ENCODE assay signal across 9 cellular contexts in genomic region chr12:18250313-18250916, GRCh38. TPM values are rescaled to one million over a fixed set of nuclear protein-coding genes. Genes with fewer than 3 reads are reported as not detected.
DNase-seq lines count a peak whose midpoint lies in the region; ATAC-seq and TF ChIP-seq lines count a peak whose summit lies in the region.
"Had no signal": no experiment of that assay in that cellular context is flagged by ENCODE, and none has a peak within 500 bp of the region (broad histone marks: within the 10 kb centered on the region; RNA-seq: fewer than 3 reads in every experiment).

No MANE protein-coding gene starts in this region.

- peak; percentile 60 to 75 (median 68) for TF ChIP-seq CTCF in right lobe of liver (IDR thresholded peaks at IDR 0.05)

- no peaks in the 10 kb centered on the region for H3K36me3 ChIP-seq in right lobe of liver

- ATAC-seq in right lobe of liver: peak; percentile 75 to 86 (median 79)
- ATAC-seq in HG02763 (IDR thresholded peaks at IDR 0.05; ENCODE audit: unreplicated experiment): no peak
- no peak for ATAC-seq in GM19324 (IDR thresholded peaks at IDR 0.05; ENCODE audit: low FRiP score, unreplicated experiment)
- no peak for ATAC-seq in HG02981 (IDR thresholded peaks at IDR 0.05; ENCODE audit: unreplicated experiment)

- in situ Hi-C loops in T47D (cut with HindIII; ENCODE audit: low pct_unique_long_range_greater_than_20kb, low sequenced_read_pairs): no loop called here

- WGBS in right lobe of liver (ENCODE audit: insufficient coverage, low coverage, low lambda C conversion rate, missing lambda C conversion rate): 18% methylated on average over 6 of the region's 6 CpGs

- DNase-seq in COLO829 (ENCODE audit: low spot score): peak; percentile 49
- DNase-seq in HEK293T (ENCODE audit: extremely low spot score): peak; percentile 37
- peak; percentile 9 for DNase-seq in NCI-H524 treated with DMSO at 0.1 percent for 48 hours (lab: John Stamatoyannopoulos, UW)
- peak; percentile 45 to 80 for DNase-seq in T47D (ENCODE audit: low read depth in 1 of 2, low spot score in 1 of 2)
- DNase-seq in right lobe of liver: no peak
- DNase-seq: naive B cell had no signal

- POLR2A ChIA-PET in HEK293T (lab: Yijun Ruan, JAX): no interaction called here

- CTCF ChIA-PET in HEK293T (lab: Yijun Ruan, JAX): interaction anchor here (0.6 to 1.1 kb wide), 7 partner anchors 11 to 1980 kb away, joined by 3 to 12 read pairs (median 5); partner anchors contain the start of gene PIK3C2G

- peaks cover 0 to 16% (median 0%) of the 10 kb centered on the region in 4 donors for H3K4me1 ChIP-seq in right lobe of liver

- no peaks in the 10 kb centered on the region for H3K27me3 ChIP-seq in right lobe of liver

- TF ChIP-seq POLR2A in right lobe of liver (IDR thresholded peaks at IDR 0.05): no peak

- H3K4me3 ChIP-seq in right lobe of liver: no peak overlapping the region

- peak overlapping the region in 1 of 3 donors; percentile 21 for H3K27ac ChIP-seq in right lobe of liver

- intact Hi-C loops in right lobe of liver (cut with DNase I): no loop called here

- H3K9me3 ChIP-seq in right lobe of liver: no peaks in the 10 kb centered on the region

TF ChIP-seq in HEK293T, 16 proteins besides CTCF, POLR2A, EP300 and RAD21:
- TF ChIP-seq ZNF384 (IDR thresholded peaks at IDR 0.05) (no peak), HDGF (IDR thresholded peaks at IDR 0.05; ENCODE audit: borderline replicate concordance) (no peak), LEF1 (IDR thresholded peaks at IDR 0.05; ENCODE audit: borderline replicate concordance) (no peak), FOXA1 (IDR thresholded peaks at IDR 0.05) (no peak), BHLHE40 (IDR thresholded peaks at IDR 0.05; ENCODE audit: borderline replicate concordance) (no peak), NFRKB (IDR thresholded peaks at IDR 0.05) (no peak), ARNT (IDR thresholded peaks at IDR 0.05) (no peak), SP1 (IDR thresholded peaks at IDR 0.05) (no peak), L3MBTL2 (conservative IDR thresholded peaks at IDR 0.05) (no peak), TARDBP (IDR thresholded peaks at IDR 0.05) (no peak), FOXK2 (IDR thresholded peaks at IDR 0.05) (no peak), CTBP1 (IDR thresholded peaks at IDR 0.05; ENCODE audit: borderline replicate concordance) (no peak)

RNA-seq across cellular contexts. Expression of gene PIK3C2G, which starts 10.9 kb away (rescaled TPM):
- total RNA-seq in right lobe of liver: 10 to 100 TPM; 12.5 to 30.5 (median 24.8) TPM

Comparison
In these comparisons a context has a peak if more than half of its experiments do, and no peak if none do; other contexts are left out.
1. DNase-seq: peak in COLO829 (single experiment), HEK293T (single experiment), NCI-H524 treated with DMSO at 0.1 percent for 48 hours (single experiment) and T47D (2 of 2); none in right lobe of liver (0 of 3).
2. ATAC-seq: peak in right lobe of liver (4 of 4); none in HG02763 (single experiment), GM19324 (single experiment) and HG02981 (single experiment).